1 cellular context compared by ENCODE assay signal in the genomic region with DNA sequence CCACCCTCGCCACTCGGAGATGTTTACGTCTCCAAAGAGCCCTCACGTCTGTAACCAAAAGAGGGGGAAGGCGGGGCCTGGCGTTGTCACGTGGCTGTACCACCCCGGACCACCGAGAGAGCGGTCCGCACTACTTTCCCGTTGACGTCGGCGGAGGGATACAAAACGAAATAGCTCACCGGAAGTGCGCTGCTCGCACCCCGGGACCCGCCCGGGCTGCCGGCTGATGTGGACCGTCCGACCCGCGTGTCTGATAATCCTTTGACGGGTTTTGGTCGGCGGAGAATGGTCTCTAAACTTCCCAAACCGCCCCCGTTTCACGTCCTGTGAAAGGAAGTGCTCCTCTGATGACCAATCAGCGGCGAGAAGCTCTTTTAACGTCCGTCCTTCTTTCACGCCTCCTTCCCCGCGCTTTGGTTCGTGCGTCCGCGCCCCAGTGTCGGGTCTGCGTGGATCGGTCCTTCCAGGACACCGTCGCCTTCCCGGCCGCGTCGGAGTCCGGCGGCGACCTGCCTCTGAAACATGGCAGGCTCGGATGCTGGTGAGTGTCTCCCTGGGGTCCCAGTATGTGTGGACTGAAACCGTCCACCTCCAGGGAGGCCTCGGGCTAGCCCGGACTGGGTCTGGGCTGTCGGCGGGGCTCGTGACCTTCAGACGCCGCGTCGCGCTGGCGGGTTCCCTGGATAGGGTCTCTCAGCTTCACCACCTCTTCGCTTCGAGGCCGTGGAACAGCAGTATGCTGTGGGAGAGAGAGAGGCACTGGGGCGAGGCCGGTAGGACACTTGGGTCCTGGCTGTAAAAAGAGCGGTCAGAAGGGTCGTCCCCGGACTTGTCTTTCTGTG.
TF ChIP-seq lines count a peak whose summit lies in the region.

A gene with protein sequence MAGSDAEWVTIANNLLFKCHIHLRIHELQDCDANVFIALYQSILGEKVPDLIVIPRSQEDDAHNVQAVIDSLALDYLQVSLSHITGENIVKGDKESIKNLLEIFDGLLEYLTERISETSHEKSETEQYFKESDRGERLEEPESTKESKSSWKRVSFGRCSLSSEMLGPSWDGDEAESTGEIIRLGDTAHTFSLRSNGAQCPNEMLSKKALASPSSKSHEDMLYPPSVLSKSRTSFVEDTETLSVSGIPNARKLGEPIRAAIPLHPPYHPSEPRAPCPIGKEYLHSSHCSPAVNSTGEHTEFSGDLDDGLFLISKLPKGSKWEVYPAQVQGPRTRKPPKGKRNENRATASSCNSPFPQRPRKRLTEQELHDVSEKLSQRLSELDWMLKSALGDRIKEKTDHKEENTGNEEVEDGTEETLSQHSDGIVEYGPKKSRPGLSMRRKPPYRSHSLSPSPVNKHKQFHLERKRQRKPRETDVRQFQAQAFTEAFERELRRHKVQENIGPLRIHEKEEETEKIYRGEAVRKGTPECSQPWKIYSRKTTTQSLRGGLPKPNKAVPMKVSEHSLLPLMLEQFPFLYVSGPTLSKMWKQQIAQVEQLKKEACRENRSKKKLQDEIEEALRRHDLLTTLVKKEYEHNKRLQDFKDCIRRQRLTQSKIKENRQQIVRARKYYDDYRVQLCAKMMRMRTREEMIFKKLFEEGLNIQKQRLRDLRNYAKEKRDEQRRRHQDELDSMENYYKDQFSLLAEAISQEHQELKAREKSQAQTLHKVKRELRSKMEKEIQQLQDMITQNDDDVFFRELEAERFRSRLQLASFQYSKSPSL (plus strand): TSS at position 402 of the 842 bp plus-strand sequence. CDS start 121 bp downstream, at position 523.

TF ChIP-seq in K562, 482 proteins besides CTCF, POLR2A, EP300 and RAD21 (continued from another document and continues in another):
- TF ChIP-seq, protein P1, sequence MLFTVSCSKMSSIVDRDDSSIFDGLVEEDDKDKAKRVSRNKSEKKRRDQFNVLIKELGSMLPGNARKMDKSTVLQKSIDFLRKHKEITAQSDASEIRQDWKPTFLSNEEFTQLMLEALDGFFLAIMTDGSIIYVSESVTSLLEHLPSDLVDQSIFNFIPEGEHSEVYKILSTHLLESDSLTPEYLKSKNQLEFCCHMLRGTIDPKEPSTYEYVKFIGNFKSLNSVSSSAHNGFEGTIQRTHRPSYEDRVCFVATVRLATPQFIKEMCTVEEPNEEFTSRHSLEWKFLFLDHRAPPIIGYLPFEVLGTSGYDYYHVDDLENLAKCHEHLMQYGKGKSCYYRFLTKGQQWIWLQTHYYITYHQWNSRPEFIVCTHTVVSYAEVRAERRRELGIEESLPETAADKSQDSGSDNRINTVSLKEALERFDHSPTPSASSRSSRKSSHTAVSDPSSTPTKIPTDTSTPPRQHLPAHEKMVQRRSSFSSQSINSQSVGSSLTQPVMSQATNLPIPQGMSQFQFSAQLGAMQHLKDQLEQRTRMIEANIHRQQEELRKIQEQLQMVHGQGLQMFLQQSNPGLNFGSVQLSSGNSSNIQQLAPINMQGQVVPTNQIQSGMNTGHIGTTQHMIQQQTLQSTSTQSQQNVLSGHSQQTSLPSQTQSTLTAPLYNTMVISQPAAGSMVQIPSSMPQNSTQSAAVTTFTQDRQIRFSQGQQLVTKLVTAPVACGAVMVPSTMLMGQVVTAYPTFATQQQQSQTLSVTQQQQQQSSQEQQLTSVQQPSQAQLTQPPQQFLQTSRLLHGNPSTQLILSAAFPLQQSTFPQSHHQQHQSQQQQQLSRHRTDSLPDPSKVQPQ (CRISPR knock-in tag; IDR thresholded peaks at IDR 0.05; ENCODE audit: borderline replicate concordance), result peak; percentile 13; the same call in 1 of the 2 replicates
- TF ChIP-seq PHF21A (IDR thresholded peaks at IDR 0.05; ENCODE audit: borderline replicate concordance, low read depth), result peak; percentile 80; the same call in 1 of the 2 replicates
- 0 out of 2 replicates have a peak, but pooled peaks have one; percentile 34 for TF ChIP-seq FOSL1 (tag; conservative IDR thresholded peaks at IDR 0.05)
- no peak for TF ChIP-seq ZBTB17 (CRISPR knock-in tag; IDR thresholded peaks at IDR 0.05)
- TF ChIP-seq, protein P2, sequence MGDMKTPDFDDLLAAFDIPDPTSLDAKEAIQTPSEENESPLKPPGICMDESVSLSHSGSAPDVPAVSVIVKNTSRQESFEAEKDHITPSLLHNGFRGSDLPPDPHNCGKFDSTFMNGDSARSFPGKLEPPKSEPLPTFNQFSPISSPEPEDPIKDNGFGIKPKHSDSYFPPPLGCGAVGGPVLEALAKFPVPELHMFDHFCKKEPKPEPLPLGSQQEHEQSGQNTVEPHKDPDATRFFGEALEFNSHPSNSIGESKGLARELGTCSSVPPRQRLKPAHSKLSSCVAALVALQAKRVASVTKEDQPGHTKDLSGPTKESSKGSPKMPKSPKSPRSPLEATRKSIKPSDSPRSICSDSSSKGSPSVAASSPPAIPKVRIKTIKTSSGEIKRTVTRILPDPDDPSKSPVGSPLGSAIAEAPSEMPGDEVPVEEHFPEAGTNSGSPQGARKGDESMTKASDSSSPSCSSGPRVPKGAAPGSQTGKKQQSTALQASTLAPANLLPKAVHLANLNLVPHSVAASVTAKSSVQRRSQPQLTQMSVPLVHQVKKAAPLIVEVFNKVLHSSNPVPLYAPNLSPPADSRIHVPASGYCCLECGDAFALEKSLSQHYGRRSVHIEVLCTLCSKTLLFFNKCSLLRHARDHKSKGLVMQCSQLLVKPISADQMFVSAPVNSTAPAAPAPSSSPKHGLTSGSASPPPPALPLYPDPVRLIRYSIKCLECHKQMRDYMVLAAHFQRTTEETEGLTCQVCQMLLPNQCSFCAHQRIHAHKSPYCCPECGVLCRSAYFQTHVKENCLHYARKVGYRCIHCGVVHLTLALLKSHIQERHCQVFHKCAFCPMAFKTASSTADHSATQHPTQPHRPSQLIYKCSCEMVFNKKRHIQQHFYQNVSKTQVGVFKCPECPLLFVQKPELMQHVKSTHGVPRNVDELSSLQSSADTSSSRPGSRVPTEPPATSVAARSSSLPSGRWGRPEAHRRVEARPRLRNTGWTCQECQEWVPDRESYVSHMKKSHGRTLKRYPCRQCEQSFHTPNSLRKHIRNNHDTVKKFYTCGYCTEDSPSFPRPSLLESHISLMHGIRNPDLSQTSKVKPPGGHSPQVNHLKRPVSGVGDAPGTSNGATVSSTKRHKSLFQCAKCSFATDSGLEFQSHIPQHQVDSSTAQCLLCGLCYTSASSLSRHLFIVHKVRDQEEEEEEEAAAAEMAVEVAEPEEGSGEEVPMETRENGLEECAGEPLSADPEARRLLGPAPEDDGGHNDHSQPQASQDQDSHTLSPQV (IDR thresholded peaks at IDR 0.05), result peak; percentile 27; the same call in 1 of the 2 replicates
- TF ChIP-seq NCOA1 (IDR thresholded peaks at IDR 0.05; ENCODE audit: low read depth), result 0 out of 2 replicates have a peak, but pooled peaks have one; percentile 59
- TF ChIP-seq NEUROD1 (IDR thresholded peaks at IDR 0.05; ENCODE audit: borderline replicate concordance, low read depth, low read length, partially characterized antibody), result peak; percentile 60
- TF ChIP-seq ARNT (IDR thresholded peaks at IDR 0.05), result peak; percentile 72 to 87; a peak in 2 of 4 replicates
- peak; percentile 45; the same call in 1 of the 2 replicates for TF ChIP-seq FOXM1 (IDR thresholded peaks at IDR 0.05; ENCODE audit: low read depth)
- TF ChIP-seq FOXM1 (CRISPR knock-in tag; IDR thresholded peaks at IDR 0.05; ENCODE audit: low read depth), result no peak; the same call in 1 of the 2 replicates
- TF ChIP-seq HNRNPH1 (optimal IDR thresholded peaks at IDR 0.05; ENCODE audit: low read depth, low read length), result no peak
- TF ChIP-seq, protein P3, sequence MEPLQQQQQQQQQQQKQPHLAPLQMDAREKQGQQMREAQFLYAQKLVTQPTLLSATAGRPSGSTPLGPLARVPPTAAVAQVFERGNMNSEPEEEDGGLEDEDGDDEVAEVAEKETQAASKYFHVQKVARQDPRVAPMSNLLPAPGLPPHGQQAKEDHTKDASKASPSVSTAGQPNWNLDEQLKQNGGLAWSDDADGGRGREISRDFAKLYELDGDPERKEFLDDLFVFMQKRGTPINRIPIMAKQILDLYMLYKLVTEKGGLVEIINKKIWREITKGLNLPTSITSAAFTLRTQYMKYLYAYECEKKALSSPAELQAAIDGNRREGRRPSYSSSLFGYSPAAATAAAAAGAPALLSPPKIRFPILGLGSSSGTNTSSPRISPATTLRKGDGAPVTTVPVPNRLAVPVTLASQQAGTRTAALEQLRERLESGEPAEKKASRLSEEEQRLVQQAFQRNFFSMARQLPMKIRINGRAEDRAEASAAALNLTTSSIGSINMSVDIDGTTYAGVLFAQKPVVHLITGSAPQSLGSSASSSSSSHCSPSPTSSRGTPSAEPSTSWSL (CRISPR knock-in tag; IDR thresholded peaks at IDR 0.05; ENCODE audit: borderline replicate concordance), result no peak
- TF ChIP-seq, protein P4, sequence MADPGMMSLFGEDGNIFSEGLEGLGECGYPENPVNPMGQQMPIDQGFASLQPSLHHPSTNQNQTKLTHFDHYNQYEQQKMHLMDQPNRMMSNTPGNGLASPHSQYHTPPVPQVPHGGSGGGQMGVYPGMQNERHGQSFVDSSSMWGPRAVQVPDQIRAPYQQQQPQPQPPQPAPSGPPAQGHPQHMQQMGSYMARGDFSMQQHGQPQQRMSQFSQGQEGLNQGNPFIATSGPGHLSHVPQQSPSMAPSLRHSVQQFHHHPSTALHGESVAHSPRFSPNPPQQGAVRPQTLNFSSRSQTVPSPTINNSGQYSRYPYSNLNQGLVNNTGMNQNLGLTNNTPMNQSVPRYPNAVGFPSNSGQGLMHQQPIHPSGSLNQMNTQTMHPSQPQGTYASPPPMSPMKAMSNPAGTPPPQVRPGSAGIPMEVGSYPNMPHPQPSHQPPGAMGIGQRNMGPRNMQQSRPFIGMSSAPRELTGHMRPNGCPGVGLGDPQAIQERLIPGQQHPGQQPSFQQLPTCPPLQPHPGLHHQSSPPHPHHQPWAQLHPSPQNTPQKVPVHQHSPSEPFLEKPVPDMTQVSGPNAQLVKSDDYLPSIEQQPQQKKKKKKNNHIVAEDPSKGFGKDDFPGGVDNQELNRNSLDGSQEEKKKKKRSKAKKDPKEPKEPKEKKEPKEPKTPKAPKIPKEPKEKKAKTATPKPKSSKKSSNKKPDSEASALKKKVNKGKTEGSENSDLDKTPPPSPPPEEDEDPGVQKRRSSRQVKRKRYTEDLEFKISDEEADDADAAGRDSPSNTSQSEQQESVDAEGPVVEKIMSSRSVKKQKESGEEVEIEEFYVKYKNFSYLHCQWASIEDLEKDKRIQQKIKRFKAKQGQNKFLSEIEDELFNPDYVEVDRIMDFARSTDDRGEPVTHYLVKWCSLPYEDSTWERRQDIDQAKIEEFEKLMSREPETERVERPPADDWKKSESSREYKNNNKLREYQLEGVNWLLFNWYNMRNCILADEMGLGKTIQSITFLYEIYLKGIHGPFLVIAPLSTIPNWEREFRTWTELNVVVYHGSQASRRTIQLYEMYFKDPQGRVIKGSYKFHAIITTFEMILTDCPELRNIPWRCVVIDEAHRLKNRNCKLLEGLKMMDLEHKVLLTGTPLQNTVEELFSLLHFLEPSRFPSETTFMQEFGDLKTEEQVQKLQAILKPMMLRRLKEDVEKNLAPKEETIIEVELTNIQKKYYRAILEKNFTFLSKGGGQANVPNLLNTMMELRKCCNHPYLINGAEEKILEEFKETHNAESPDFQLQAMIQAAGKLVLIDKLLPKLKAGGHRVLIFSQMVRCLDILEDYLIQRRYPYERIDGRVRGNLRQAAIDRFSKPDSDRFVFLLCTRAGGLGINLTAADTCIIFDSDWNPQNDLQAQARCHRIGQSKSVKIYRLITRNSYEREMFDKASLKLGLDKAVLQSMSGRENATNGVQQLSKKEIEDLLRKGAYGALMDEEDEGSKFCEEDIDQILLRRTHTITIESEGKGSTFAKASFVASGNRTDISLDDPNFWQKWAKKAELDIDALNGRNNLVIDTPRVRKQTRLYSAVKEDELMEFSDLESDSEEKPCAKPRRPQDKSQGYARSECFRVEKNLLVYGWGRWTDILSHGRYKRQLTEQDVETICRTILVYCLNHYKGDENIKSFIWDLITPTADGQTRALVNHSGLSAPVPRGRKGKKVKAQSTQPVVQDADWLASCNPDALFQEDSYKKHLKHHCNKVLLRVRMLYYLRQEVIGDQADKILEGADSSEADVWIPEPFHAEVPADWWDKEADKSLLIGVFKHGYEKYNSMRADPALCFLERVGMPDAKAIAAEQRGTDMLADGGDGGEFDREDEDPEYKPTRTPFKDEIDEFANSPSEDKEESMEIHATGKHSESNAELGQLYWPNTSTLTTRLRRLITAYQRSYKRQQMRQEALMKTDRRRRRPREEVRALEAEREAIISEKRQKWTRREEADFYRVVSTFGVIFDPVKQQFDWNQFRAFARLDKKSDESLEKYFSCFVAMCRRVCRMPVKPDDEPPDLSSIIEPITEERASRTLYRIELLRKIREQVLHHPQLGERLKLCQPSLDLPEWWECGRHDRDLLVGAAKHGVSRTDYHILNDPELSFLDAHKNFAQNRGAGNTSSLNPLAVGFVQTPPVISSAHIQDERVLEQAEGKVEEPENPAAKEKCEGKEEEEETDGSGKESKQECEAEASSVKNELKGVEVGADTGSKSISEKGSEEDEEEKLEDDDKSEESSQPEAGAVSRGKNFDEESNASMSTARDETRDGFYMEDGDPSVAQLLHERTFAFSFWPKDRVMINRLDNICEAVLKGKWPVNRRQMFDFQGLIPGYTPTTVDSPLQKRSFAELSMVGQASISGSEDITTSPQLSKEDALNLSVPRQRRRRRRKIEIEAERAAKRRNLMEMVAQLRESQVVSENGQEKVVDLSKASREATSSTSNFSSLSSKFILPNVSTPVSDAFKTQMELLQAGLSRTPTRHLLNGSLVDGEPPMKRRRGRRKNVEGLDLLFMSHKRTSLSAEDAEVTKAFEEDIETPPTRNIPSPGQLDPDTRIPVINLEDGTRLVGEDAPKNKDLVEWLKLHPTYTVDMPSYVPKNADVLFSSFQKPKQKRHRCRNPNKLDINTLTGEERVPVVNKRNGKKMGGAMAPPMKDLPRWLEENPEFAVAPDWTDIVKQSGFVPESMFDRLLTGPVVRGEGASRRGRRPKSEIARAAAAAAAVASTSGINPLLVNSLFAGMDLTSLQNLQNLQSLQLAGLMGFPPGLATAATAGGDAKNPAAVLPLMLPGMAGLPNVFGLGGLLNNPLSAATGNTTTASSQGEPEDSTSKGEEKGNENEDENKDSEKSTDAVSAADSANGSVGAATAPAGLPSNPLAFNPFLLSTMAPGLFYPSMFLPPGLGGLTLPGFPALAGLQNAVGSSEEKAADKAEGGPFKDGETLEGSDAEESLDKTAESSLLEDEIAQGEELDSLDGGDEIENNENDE (IDR thresholded peaks at IDR 0.05; ENCODE audit: low read depth, low read length), result no peak
- TF ChIP-seq, protein P5, sequence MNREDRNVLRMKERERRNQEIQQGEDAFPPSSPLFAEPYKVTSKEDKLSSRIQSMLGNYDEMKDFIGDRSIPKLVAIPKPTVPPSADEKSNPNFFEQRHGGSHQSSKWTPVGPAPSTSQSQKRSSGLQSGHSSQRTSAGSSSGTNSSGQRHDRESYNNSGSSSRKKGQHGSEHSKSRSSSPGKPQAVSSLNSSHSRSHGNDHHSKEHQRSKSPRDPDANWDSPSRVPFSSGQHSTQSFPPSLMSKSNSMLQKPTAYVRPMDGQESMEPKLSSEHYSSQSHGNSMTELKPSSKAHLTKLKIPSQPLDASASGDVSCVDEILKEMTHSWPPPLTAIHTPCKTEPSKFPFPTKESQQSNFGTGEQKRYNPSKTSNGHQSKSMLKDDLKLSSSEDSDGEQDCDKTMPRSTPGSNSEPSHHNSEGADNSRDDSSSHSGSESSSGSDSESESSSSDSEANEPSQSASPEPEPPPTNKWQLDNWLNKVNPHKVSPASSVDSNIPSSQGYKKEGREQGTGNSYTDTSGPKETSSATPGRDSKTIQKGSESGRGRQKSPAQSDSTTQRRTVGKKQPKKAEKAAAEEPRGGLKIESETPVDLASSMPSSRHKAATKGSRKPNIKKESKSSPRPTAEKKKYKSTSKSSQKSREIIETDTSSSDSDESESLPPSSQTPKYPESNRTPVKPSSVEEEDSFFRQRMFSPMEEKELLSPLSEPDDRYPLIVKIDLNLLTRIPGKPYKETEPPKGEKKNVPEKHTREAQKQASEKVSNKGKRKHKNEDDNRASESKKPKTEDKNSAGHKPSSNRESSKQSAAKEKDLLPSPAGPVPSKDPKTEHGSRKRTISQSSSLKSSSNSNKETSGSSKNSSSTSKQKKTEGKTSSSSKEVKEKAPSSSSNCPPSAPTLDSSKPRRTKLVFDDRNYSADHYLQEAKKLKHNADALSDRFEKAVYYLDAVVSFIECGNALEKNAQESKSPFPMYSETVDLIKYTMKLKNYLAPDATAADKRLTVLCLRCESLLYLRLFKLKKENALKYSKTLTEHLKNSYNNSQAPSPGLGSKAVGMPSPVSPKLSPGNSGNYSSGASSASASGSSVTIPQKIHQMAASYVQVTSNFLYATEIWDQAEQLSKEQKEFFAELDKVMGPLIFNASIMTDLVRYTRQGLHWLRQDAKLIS (CRISPR knock-in tag; IDR thresholded peaks at IDR 0.05), result peak; percentile 29; the same call in 1 of the 2 replicates
- TF ChIP-seq SRSF1 (IDR thresholded peaks at IDR 0.05; ENCODE audit: low read depth, low read length), result no peak
